In genomic region chr5:78050888-78051287, GRCh38 we compare ENCODE assay signal across 19 cellular contexts.
DNase-seq lines count a peak whose midpoint lies in the region; ATAC-seq and TF ChIP-seq lines count a peak whose summit lies in the region.
"Had no signal": no experiment of that assay in that cellular context is flagged by ENCODE, and none has a peak within 500 bp of the region (broad histone marks: within the 10 kb centered on the region; RNA-seq: fewer than 3 reads in every experiment).

No MANE protein-coding gene starts in this region.

- in situ Hi-C loops in IMR-90 (cut with MboI; ENCODE audit: low sequenced_read_pairs) = no loop called here

- H2AK5ac ChIP-seq in IMR-90 (ENCODE audit: low read depth, low read length) = no peak overlapping the region

- no peak overlapping the region for H2BK20ac ChIP-seq in IMR-90 (ENCODE audit: low read depth, low read length)

- no peak overlapping the region for H3K9ac ChIP-seq in IMR-90 (ENCODE audit: low read depth, low read length)

- CTCF ChIA-PET in IMR-90 (lab: Yijun Ruan, JAX) = no interaction called here

- no peak overlapping the region for H3K56ac ChIP-seq in IMR-90 (ENCODE audit: extremely low read depth, insufficient read depth, low read length)

- no TSS peak for BruUV-seq in IMR-90 (replicated peaks; lab: Mats Ljungman, UMichigan)

- H4K91ac ChIP-seq in IMR-90 (ENCODE audit: insufficient read depth, low read depth, low read length) = no peak overlapping the region

- no peak overlapping the region for H3K4me3 ChIP-seq in AG10803 (ENCODE audit: low read length)
- H3K4me3 ChIP-seq in IMR-90 (ENCODE audit: insufficient read depth, low read depth, low read length) = no peak overlapping the region
- no peak overlapping the region for H3K4me3 ChIP-seq in WERI-Rb-1 (ENCODE audit: low read depth, low read length)
- H3K4me3 ChIP-seq: body of pancreas, lung, Peyer's patch, right atrium auricular region, thoracic aorta had no signal

- H3K79me1 ChIP-seq in IMR-90 (ENCODE audit: low read depth in 1 of 2, low read length in 2 of 2) = peaks cover 3 to 4% of the 10 kb centered on the region in 2 experiments; a peak in 1 of 4 replicates

- H2AFZ ChIP-seq in IMR-90 (replicated peaks; ENCODE audit: low read length, poor library complexity) = no peak overlapping the region

- H2BK15ac ChIP-seq in IMR-90 (ENCODE audit: low read depth, low read length) = no peak overlapping the region

- intact Hi-C loops in IMR-90 (cut with micrococcal nuclease) = no loop called here

- no peak overlapping the region for H4K5ac ChIP-seq in IMR-90 (ENCODE audit: low read depth, low read length)

- no peak overlapping the region for H3K27ac ChIP-seq in IMR-90 (ENCODE audit: insufficient read depth, low read length)
- no peak overlapping the region for H3K27ac ChIP-seq in WERI-Rb-1
- H3K27ac ChIP-seq: body of pancreas, foreskin keratinocyte, Peyer's patch, right atrium auricular region, thoracic aorta had no signal

- no peaks in the 10 kb centered on the region for H3K9me1 ChIP-seq in IMR-90 (ENCODE audit: insufficient read depth, low read length)

- dilution Hi-C loops in IMR-90 (cut with HindIII; ENCODE audit: low sequenced_read_pairs, unreplicated experiment) = no loop called here

- no peak overlapping the region for H3K23ac ChIP-seq in IMR-90 (ENCODE audit: low read depth, low read length)

- H3K36me3 ChIP-seq in IMR-90 (ENCODE audit: control insufficient read depth, insufficient read depth, low read length) (no peaks in the 10 kb centered on the region), WERI-Rb-1 (no peaks in the 10 kb centered on the region; the same call in 1 of the 2 replicates)
- H3K36me3 ChIP-seq: Peyer's patch, right atrium auricular region, thoracic aorta had no signal

- H3K9me3 ChIP-seq in IMR-90 (ENCODE audit: control insufficient read depth, insufficient read depth, low read length) = no peaks in the 10 kb centered on the region
- no peaks in the 10 kb centered on the region for H3K9me3 ChIP-seq in WERI-Rb-1 (ENCODE audit: severe bottlenecking)
- H3K9me3 ChIP-seq: body of pancreas, Peyer's patch, right atrium auricular region, thoracic aorta had no signal

- no peak overlapping the region for H2BK120ac ChIP-seq in IMR-90 (ENCODE audit: low read depth, low read length)

- no peaks in the 10 kb centered on the region for H3K4me1 ChIP-seq in IMR-90 (ENCODE audit: control insufficient read depth, insufficient read depth, low read length)
- H3K4me1 ChIP-seq: body of pancreas, foreskin keratinocyte, Peyer's patch, right atrium auricular region had no signal

- no CpG with 5 or more reads among the region's 4 CpGs for WGBS in IMR-90 (ENCODE audit: extremely low coverage in 2 of 2, insufficient read length in 1 of 2), 2 experiments

- no peak overlapping the region for H3K14ac ChIP-seq in IMR-90 (replicated peaks; ENCODE audit: low read depth, low read length)

- no peak for TF ChIP-seq RAD21 in IMR-90 (IDR thresholded peaks at IDR 0.05; ENCODE audit: low read length)

- no peak overlapping the region for H2AK9ac ChIP-seq in IMR-90 (replicated peaks; ENCODE audit: low read depth, low read length, poor library complexity)

- H2BK5ac ChIP-seq in IMR-90 (ENCODE audit: low read depth, low read length, poor library complexity, severe bottlenecking) = no peak overlapping the region

- no peak overlapping the region for H3K4me2 ChIP-seq in IMR-90 (ENCODE audit: low read depth, low read length)

- POLR2A ChIA-PET in IMR-90 (lab: Charles Lee; ENCODE audit: unreplicated experiment) = no interaction called here

- H3K4ac ChIP-seq in IMR-90 (ENCODE audit: low read depth, low read length) = no peak overlapping the region

- peak; percentile 46 for DNase-seq in AG10803 (ENCODE audit: low read depth)
- DNase-seq in IMR-90 = peak; percentile 80
- DNase-seq in SW480 (ENCODE audit: low spot score) = peak; percentile 1
- DNase-seq in fibroblast of peridontal ligament (ENCODE audit: extremely low read depth) = peak; percentile 19
- DNase-seq in WERI-Rb-1 = no peak
- DNase-seq in NOMO-1 treated with dmso at 0.1 percent for 144 hours (lab: John Stamatoyannopoulos, UW; ENCODE audit: unreplicated experiment) = no peak
- no peak for DNase-seq in KG1 (lab: John Stamatoyannopoulos, UW)
- DNase-seq in NOMO-1 (lab: John Stamatoyannopoulos, UW; ENCODE audit: unreplicated experiment in 2 of 2) = no peak
- DNase-seq: activated CD8-positive, alpha-beta memory T cell treated with anti-CD3 and anti-CD28 coated beads, Interleukin-2, amount 10 ng/mL, durations not matched to agents 7 days and 5 days; body of pancreas; NCI-H446 treated with DMSO at 0.1 percent for 48 hours; Peyer's patch; stimulated activated CD4-positive, alpha-beta T cell treated with anti-CD3 and anti-CD28 coated beads, Interleukin-2, amount 100 ng/mL, for 24 hours; T-helper 1 cell had no signal

- ATAC-seq in IMR-90 (ENCODE audit: low read depth) = peak; percentile 96
- ATAC-seq: activated CD4-positive, CD25-positive, alpha-beta regulatory T cell treated with anti-CD3 and anti-CD28 coated beads, Interleukin-2, amount 50 U/mL, for 24 hours; activated CD8-positive, alpha-beta memory T cell treated with anti-CD3 and anti-CD28 coated beads, Interleukin-2, amount 10 ng/mL, durations not matched to agents 7 days and 5 days; body of pancreas; foreskin keratinocyte had no signal

- no peaks in the 10 kb centered on the region for H3K27me3 ChIP-seq in IMR-90 (ENCODE audit: control insufficient read depth, insufficient read depth, low read length)
- H3K27me3 ChIP-seq in WERI-Rb-1 (ENCODE audit: insufficient read depth, low read depth, severe bottlenecking) = no peaks in the 10 kb centered on the region
- H3K27me3 ChIP-seq: body of pancreas, foreskin keratinocyte, Peyer's patch, right atrium auricular region had no signal

- no peak overlapping the region for H4K8ac ChIP-seq in IMR-90 (ENCODE audit: low read depth in 2 of 2, low read length in 2 of 2)

- H3K18ac ChIP-seq in IMR-90 (ENCODE audit: low read depth, low read length) = no peak overlapping the region

- no peak for TF ChIP-seq CTCF in AG10803 (conservative IDR thresholded peaks at IDR 0.05; ENCODE audit: low read length)
- no peak for TF ChIP-seq CTCF in IMR-90 (conservative IDR thresholded peaks at IDR 0.05; ENCODE audit: low read depth, low read length)
- TF ChIP-seq CTCF in WERI-Rb-1 (IDR thresholded peaks at IDR 0.05; ENCODE audit: low read depth, low read length) = no peak

- no peak for TF ChIP-seq POLR2A in IMR-90 (IDR thresholded peaks at IDR 0.05; ENCODE audit: low read depth, low read length)

- H4K20me1 ChIP-seq in IMR-90 (ENCODE audit: insufficient read depth, low read length) = peaks cover 5% of the 10 kb centered on the region; the same call in 1 of the 2 replicates

TF ChIP-seq in IMR-90, 13 proteins besides CTCF, POLR2A, EP300 and RAD21:
- TF ChIP-seq RCOR1 (IDR thresholded peaks at IDR 0.05; ENCODE audit: insufficient replicate concordance, low read length) (no peak), FOS (IDR thresholded peaks at IDR 0.05; ENCODE audit: low read depth, low read length) (peak; percentile 80), MAFK (IDR thresholded peaks at IDR 0.05; ENCODE audit: low read depth, low read length) (peak; percentile 83), BHLHE40 (IDR thresholded peaks at IDR 0.05; ENCODE audit: low read depth, low read length) (peak; percentile 48; the same call in 1 of the 2 replicates)
TF ChIP-seq in IMR-90: peak in this region for 3.

Comparison
In these comparisons a context has a peak if more than half of its experiments do, and no peak if none do; other contexts are left out.
1. DNase-seq: peak in AG10803 (single experiment), IMR-90 (single experiment), SW480 (single experiment) and fibroblast of peridontal ligament (single experiment); none in WERI-Rb-1 (single experiment), NOMO-1 treated with dmso at 0.1 percent for 144 hours (single experiment), KG1 (single experiment) and NOMO-1 (0 of 2).